ENCODE assay signal across 15 cellular contexts in the genomic region with DNA sequence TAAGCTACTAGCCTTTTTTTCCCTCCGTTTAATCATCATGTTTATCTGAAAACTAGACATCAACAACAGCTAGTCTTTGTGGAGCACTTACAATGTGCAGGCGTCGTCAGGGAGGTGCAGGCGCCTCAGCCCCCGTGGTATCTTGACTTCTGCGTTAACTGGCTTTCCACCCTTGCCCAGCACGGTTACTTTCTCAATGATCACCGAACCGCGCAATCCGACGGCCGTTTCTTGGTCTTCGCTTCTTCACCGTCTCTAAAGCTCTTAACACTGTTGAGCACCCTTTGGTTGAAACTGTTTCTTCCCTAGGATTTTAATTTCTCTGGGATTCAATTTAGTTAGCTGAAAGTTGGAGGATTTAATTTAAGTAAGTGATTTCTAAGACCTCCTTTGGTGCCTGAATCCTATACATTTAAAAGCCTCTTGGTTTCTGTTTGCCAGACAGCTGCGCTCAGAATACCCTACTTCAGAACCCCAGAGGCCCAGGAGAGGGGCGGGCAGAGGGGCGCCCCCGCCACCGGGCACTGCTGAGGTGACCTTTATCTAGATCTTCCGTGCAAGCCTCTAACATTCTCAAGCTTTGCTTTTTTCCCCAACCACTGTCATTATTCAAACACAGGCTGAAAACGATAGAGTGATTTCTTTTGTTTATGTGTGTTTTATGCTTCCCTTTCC. TPM values are rescaled to one million over a fixed set of nuclear protein-coding genes. Genes with fewer than 3 reads are reported as not detected.
"Had no signal": no experiment of that assay in that cellular context is flagged by ENCODE, and none has a peak within 500 bp of the region (broad histone marks: within the 10 kb centered on the region; RNA-seq: fewer than 3 reads in every experiment).

No MANE protein-coding gene starts in this region.

- H3K36me3 Mint-ChIP-seq: activated naive CD4-positive, alpha-beta T cell treated with anti-CD3 and anti-CD28 coated beads, Interleukin-2, amount 50 U/mL, for 72 hours had no signal

- H3K27ac ChIP-seq: gastrocnemius medialis, heart right ventricle had no signal

- FAIRE-seq: bronchial epithelial cell, keratinocyte had no signal

- H3K4me1 ChIP-seq: gastrocnemius medialis had no signal

- H3K36me3 ChIP-seq: gastrocnemius medialis, heart right ventricle had no signal

- H3K4me1 Mint-ChIP-seq: activated CD4-positive, alpha-beta T cell treated with anti-CD3 and anti-CD28 coated beads, Interleukin-2, amount 10 ng/mL, durations not matched to agents 7 days and 5 days had no signal

- DNase-seq: activated B cell treated with CpG ODN at 0.5 μM for 24 hours; activated CD4-positive, alpha-beta T cell treated with anti-CD3 and anti-CD28 coated beads, Interleukin-2, amount 10 ng/mL, durations not matched to agents 7 days and 5 days; activated effector memory CD4-positive, alpha-beta T cell treated with anti-CD3 and anti-CD28 coated beads, Interleukin-2, amount 50 U/mL, for 16 hours; activated T-cell treated with anti-CD3 and anti-CD28 coated beads, Interleukin-2, amount 50 U/mL, for 24 hours; anterior cingulate cortex; gastrocnemius medialis; heart right ventricle; left ventricle myocardium superior; mesendoderm; stimulated activated CD4-positive, alpha-beta T cell treated with anti-CD3 and anti-CD28 coated beads, Interleukin-4, amount 100 ng/mL, for 1 hour had no signal

- H3K4me3 Mint-ChIP-seq: activated B cell treated with CpG ODN at 0.5 μM for 24 hours; activated CD4-positive, alpha-beta T cell treated with anti-CD3 and anti-CD28 coated beads, Interleukin-2, amount 10 ng/mL, durations not matched to agents 7 days and 5 days; activated T-cell treated with anti-CD3 and anti-CD28 coated beads, Interleukin-2, amount 50 U/mL, for 24 hours; stimulated activated naive CD8-positive, alpha-beta T cell treated with anti-CD3 and anti-CD28 coated beads, Interleukin-15, Interleukin-2, amounts not matched to agents 100 ng/mL and 50 ng/mL, for 24 hours; T-helper 1 cell treated with Interleukin-12 subunit alpha and Interleukin-12 subunit beta and Interleukin-4 antibody, amounts not matched to agents 30 μg/mL and 1 μg/mL, for 36 hours had no signal

- H3K4me3 ChIP-seq: gastrocnemius medialis, heart right ventricle had no signal

- ATAC-seq: activated naive CD4-positive, alpha-beta T cell treated with anti-CD3 and anti-CD28 coated beads, Interleukin-2, amount 50 U/mL, for 72 hours; gastrocnemius medialis; heart right ventricle; left ventricle myocardium superior had no signal

- H3K9me3 ChIP-seq: gastrocnemius medialis, heart right ventricle had no signal

- H3K27ac Mint-ChIP-seq: activated B cell treated with CpG ODN at 0.5 μM for 24 hours; activated CD4-positive, alpha-beta T cell treated with anti-CD3 and anti-CD28 coated beads, Interleukin-2, amount 10 ng/mL, durations not matched to agents 7 days and 5 days; activated naive CD4-positive, alpha-beta T cell treated with anti-CD3 and anti-CD28 coated beads, Interleukin-2, amount 50 U/mL, for 72 hours; activated T-cell treated with anti-CD3 and anti-CD28 coated beads, Interleukin-2, amount 50 U/mL, for 24 hours; stimulated activated naive CD8-positive, alpha-beta T cell treated with anti-CD3 and anti-CD28 coated beads, Interleukin-15, Interleukin-2, amounts not matched to agents 100 ng/mL and 50 ng/mL, for 24 hours; T-helper 1 cell treated with Interleukin-12 subunit alpha and Interleukin-12 subunit beta and Interleukin-4 antibody, amounts not matched to agents 30 μg/mL and 1 μg/mL, for 36 hours had no signal

- H3K9me3 Mint-ChIP-seq: activated B cell treated with CpG ODN at 0.5 μM for 24 hours; activated CD4-positive, alpha-beta T cell treated with anti-CD3 and anti-CD28 coated beads, Interleukin-2, amount 10 ng/mL, durations not matched to agents 7 days and 5 days; activated naive CD4-positive, alpha-beta T cell treated with anti-CD3 and anti-CD28 coated beads, Interleukin-2, amount 50 U/mL, for 72 hours; activated T-cell treated with anti-CD3 and anti-CD28 coated beads, Interleukin-2, amount 50 U/mL, for 24 hours; stimulated activated naive CD8-positive, alpha-beta T cell treated with anti-CD3 and anti-CD28 coated beads, Interleukin-15, Interleukin-2, amounts not matched to agents 100 ng/mL and 50 ng/mL, for 24 hours; T-helper 1 cell treated with Interleukin-12 subunit alpha and Interleukin-12 subunit beta and Interleukin-4 antibody, amounts not matched to agents 30 μg/mL and 1 μg/mL, for 36 hours had no signal

RNA-seq across cellular contexts. Expression of gene PKNOX2, which starts 35.1 kb away (rescaled TPM):
- total RNA-seq: activated B cell treated with CpG ODN at 0.5 μM for 24 hours; activated CD4-positive, alpha-beta T cell treated with anti-CD3 and anti-CD28 coated beads, Interleukin-2, amount 10 ng/mL, durations not matched to agents 7 days and 5 days; bronchial epithelial cell had no signal
